ENCODE assay signal across 18 cellular contexts in the genomic region with DNA sequence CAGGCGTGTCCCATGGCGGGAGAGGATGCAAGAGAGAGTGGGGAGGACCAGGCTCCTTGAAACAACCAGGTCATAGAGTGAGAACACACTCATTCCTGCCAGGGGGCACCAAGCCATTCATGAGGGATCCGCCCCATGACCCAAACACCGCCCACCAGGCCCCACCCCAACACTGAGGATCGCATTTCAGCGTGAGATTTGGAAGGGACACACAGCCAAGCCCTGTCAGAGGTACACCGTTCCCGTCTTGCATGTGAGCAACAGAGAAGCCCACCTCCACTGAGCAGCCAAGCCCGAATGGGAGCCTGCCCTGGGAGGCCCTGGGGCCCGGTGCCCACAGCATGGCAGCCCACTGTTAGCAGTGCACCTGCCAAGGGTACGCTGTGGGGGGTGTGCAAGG. TPM values are rescaled to one million over a fixed set of nuclear protein-coding genes. Genes with fewer than 3 reads are reported as not detected.
DNase-seq lines count a peak whose midpoint lies in the region; ATAC-seq and TF ChIP-seq lines count a peak whose summit lies in the region.
"Had no signal": no experiment of that assay in that cellular context is flagged by ENCODE, and none has a peak within 500 bp of the region (broad histone marks: within the 10 kb centered on the region; RNA-seq: fewer than 3 reads in every experiment).

No MANE protein-coding gene starts in this region.

- H3K9ac ChIP-seq in endodermal cell (ENCODE audit: extremely low read depth, low read length, poor library complexity, severe bottlenecking) (no peak overlapping the region), neural progenitor cell (no peak overlapping the region)

- peaks cover 10% of the 10 kb centered on the region for H3F3A ChIP-seq in neural progenitor cell (ENCODE audit: low read depth)

- H3K4me1 ChIP-seq in HEK293 (ENCODE audit: control insufficient read depth, insufficient read depth, low read length) (no peaks in the 10 kb centered on the region), endodermal cell (ENCODE audit: control insufficient read depth, insufficient read depth, low read length) (no peaks in the 10 kb centered on the region), neural progenitor cell (peaks cover 5% of the 10 kb centered on the region)
- no peaks in the 10 kb centered on the region for H3K4me1 ChIP-seq in CD4-positive, alpha-beta memory T cell (ENCODE audit: insufficient read depth, low read length)

- CTCF ChIA-PET in HEK293 (lab: Yijun Ruan, JAX) = interaction anchor here (1.2 to 2.0 kb wide), 2 partner anchors 20 to 49 kb away, joined by 3 to 10 read pairs; no protein-coding TSS in a partner anchor
- CTCF ChIA-PET in activated naive CD4-positive, alpha-beta T cell treated with anti-CD3 and anti-CD28 coated beads, Interleukin-2, amount 10 ng/mL, durations not matched to agents 7 days and 5 days (lab: Charles Lee) = interaction anchor here (0.9 to 2.8 kb wide), 3 partner anchors 16 to 33 kb away, joined by 3 to 12 read pairs (median 5); no protein-coding TSS in a partner anchor
- CTCF ChIA-PET in CD4-positive, alpha-beta memory T cell (lab: Charles Lee; ENCODE audit: partially characterized antibody) = interaction anchor here (0.8 to 5.1 kb wide), 4 partner anchors 9 to 99 kb away, joined by 4 to 38 read pairs (median 16); a partner anchor contains a TSS

- H3K9me3 Mint-ChIP-seq in endodermal cell = no peaks in the 10 kb centered on the region
- H3K9me3 Mint-ChIP-seq in neural progenitor cell = no peaks in the 10 kb centered on the region
- H3K9me3 Mint-ChIP-seq in activated naive CD4-positive, alpha-beta T cell treated with anti-CD3 and anti-CD28 coated beads, Interleukin-2, amount 10 ng/mL, durations not matched to agents 7 days and 5 days = no peaks in the 10 kb centered on the region
- no peaks in the 10 kb centered on the region for H3K9me3 Mint-ChIP-seq in CD4-positive, alpha-beta memory T cell

- H3K4me3 Mint-ChIP-seq in endodermal cell (no peak overlapping the region), neural progenitor cell (no peak overlapping the region)
- no peak overlapping the region for H3K4me3 Mint-ChIP-seq in activated naive CD4-positive, alpha-beta T cell treated with anti-CD3 and anti-CD28 coated beads, Interleukin-2, amount 10 ng/mL, durations not matched to agents 7 days and 5 days
- no peak overlapping the region for H3K4me3 Mint-ChIP-seq in CD4-positive, alpha-beta memory T cell

- no peak overlapping the region for H2AFZ ChIP-seq in neural progenitor cell (replicated peaks)

- H3K27ac Mint-ChIP-seq in endodermal cell (no peak overlapping the region), neural progenitor cell (no peak overlapping the region)
- H3K27ac Mint-ChIP-seq in activated naive CD4-positive, alpha-beta T cell treated with anti-CD3 and anti-CD28 coated beads, Interleukin-2, amount 10 ng/mL, durations not matched to agents 7 days and 5 days = no peak overlapping the region
- H3K27ac Mint-ChIP-seq in CD4-positive, alpha-beta memory T cell = peak overlapping the region in 1 of 7 donors; percentile 36

- H3K4me1 Mint-ChIP-seq in endodermal cell (no peaks in the 10 kb centered on the region), neural progenitor cell (peaks cover 5% of the 10 kb centered on the region)
- H3K4me1 Mint-ChIP-seq in activated naive CD4-positive, alpha-beta T cell treated with anti-CD3 and anti-CD28 coated beads, Interleukin-2, amount 10 ng/mL, durations not matched to agents 7 days and 5 days = peaks cover 27% of the 10 kb centered on the region
- no peaks in the 10 kb centered on the region for H3K4me1 Mint-ChIP-seq in CD4-positive, alpha-beta memory T cell

- no peak overlapping the region for H3K4me2 ChIP-seq in neural progenitor cell

- TF ChIP-seq CTCF in HEK293 (tag by site-specific recombination; IDR thresholded peaks at IDR 0.05) (no peak), endodermal cell (conservative IDR thresholded peaks at IDR 0.05) (no peak), neural progenitor cell (IDR thresholded peaks at IDR 0.05) (no peak)

- DNase-seq in D341Med (ENCODE audit: low spot score) = peak; percentile 28
- DNase-seq in endodermal cell = peak; percentile 73
- peak; percentile 48 for DNase-seq in neural progenitor cell (ENCODE audit: low spot score)
- no peak for DNase-seq in activated naive CD4-positive, alpha-beta T cell treated with anti-CD3 and anti-CD28 coated beads, Interleukin-2, amount 10 ng/mL, durations not matched to agents 7 days and 5 days
- DNase-seq in ACHN = no peak
- DNase-seq in CD4-positive, alpha-beta memory T cell = no peak
- DNase-seq: AML-193, DMS79 treated with DMSO at 0.1 percent for 48 hours, GDM1, IMR-90, MV-4-11, NCI-H1417 treated with DMSO at 0.1 percent for 48 hours, NCI-H2029 treated with DMSO at 0.1 percent for 48 hours, NCI-H2227 treated with DMSO at 0.1 percent for 48 hours, NCI-H526 had no signal

- peaks cover 48% of the 10 kb centered on the region for H3K36me3 Mint-ChIP-seq in endodermal cell (ENCODE audit: low read depth)
- H3K36me3 Mint-ChIP-seq in neural progenitor cell = peaks cover 13% of the 10 kb centered on the region
- peaks cover 41% of the 10 kb centered on the region for H3K36me3 Mint-ChIP-seq in activated naive CD4-positive, alpha-beta T cell treated with anti-CD3 and anti-CD28 coated beads, Interleukin-2, amount 10 ng/mL, durations not matched to agents 7 days and 5 days
- peaks cover 12 to 39% of the 10 kb centered on the region in 2 donors for H3K36me3 Mint-ChIP-seq in CD4-positive, alpha-beta memory T cell

- WGBS in endodermal cell (ENCODE audit: insufficient coverage in 1 of 2, insufficient read length in 1 of 2), 2 experiments = 82 to 90% methylated on average over 6 to 11 of the region's 11 CpGs

- H3K27ac ChIP-seq in HEK293 (ENCODE audit: extremely low read depth, low read depth, low read length) (no peak overlapping the region), endodermal cell (ENCODE audit: low read depth, low read length) (no peak overlapping the region), neural progenitor cell (peak overlapping the region; percentile 35)
- no peak overlapping the region for H3K27ac ChIP-seq in CD4-positive, alpha-beta memory T cell (ENCODE audit: low read depth, low read length)
- H3K27ac ChIP-seq: SJSA1 had no signal

- no peaks in the 10 kb centered on the region for H3K27me3 ChIP-seq in endodermal cell (ENCODE audit: control insufficient read depth, insufficient read depth, low read length, poor library complexity, severe bottlenecking)
- no peaks in the 10 kb centered on the region for H3K27me3 ChIP-seq in neural progenitor cell
- no peaks in the 10 kb centered on the region for H3K27me3 ChIP-seq in CD4-positive, alpha-beta memory T cell (ENCODE audit: insufficient read depth, low read length)
- H3K27me3 ChIP-seq: SJSA1 had no signal

- intact Hi-C loops in CD4-positive, alpha-beta memory T cell (cut with micrococcal nuclease) = no loop called here

- H3K4me3 ChIP-seq in HEK293 (ENCODE audit: low read depth, low read length) = no peak overlapping the region
- no peak overlapping the region for H3K4me3 ChIP-seq in endodermal cell (ENCODE audit: low read length)
- H3K4me3 ChIP-seq in neural progenitor cell = no peak overlapping the region
- H3K4me3 ChIP-seq in CD4-positive, alpha-beta memory T cell (ENCODE audit: low read length in 2 of 2) = no peak overlapping the region
- H3K4me3 ChIP-seq: SJSA1 had no signal

- POLR2A ChIA-PET in HEK293 (lab: Yijun Ruan, JAX) = no interaction called here
- POLR2A ChIA-PET in CD4-positive, alpha-beta memory T cell (lab: Charles Lee; ENCODE audit: partially characterized antibody) = interaction anchor here (1.7 kb wide), 1 partner anchor 14 kb away, joined by 5 read pairs; no protein-coding TSS in a partner anchor

- in situ Hi-C loops in ACHN (cut with HindIII; ENCODE audit: low pct_ligation_motif_present, low pct_unique_long_range_greater_than_20kb, low sequenced_read_pairs) = no loop called here

- H3K27me3 Mint-ChIP-seq in endodermal cell (ENCODE audit: insufficient read depth) (no peaks in the 10 kb centered on the region), neural progenitor cell (ENCODE audit: insufficient read depth, low read depth) (peaks cover 4% of the 10 kb centered on the region)
- no peaks in the 10 kb centered on the region for H3K27me3 Mint-ChIP-seq in activated naive CD4-positive, alpha-beta T cell treated with anti-CD3 and anti-CD28 coated beads, Interleukin-2, amount 10 ng/mL, durations not matched to agents 7 days and 5 days
- H3K27me3 Mint-ChIP-seq in CD4-positive, alpha-beta memory T cell = no peaks in the 10 kb centered on the region

- H3K9me3 ChIP-seq in HEK293 (ENCODE audit: control insufficient read depth, insufficient read depth, low read depth, low read length) (no peaks in the 10 kb centered on the region), endodermal cell (ENCODE audit: control insufficient read depth, low read length) (no peaks in the 10 kb centered on the region), neural progenitor cell (ENCODE audit: low read depth) (no peaks in the 10 kb centered on the region)
- no peaks in the 10 kb centered on the region for H3K9me3 ChIP-seq in CD4-positive, alpha-beta memory T cell (ENCODE audit: control insufficient read depth in 1 of 2, low read length in 2 of 2)
- H3K9me3 ChIP-seq: SJSA1 had no signal

- no peaks in the 10 kb centered on the region for H3K79me2 ChIP-seq in neural progenitor cell (ENCODE audit: low read depth)

- H3K36me3 ChIP-seq in HEK293 (ENCODE audit: control insufficient read depth in 2 of 2, insufficient read depth in 1 of 2, low read length in 2 of 2) = peaks cover 25 to 47% of the 10 kb centered on the region in 2 experiments
- H3K36me3 ChIP-seq in endodermal cell (ENCODE audit: control insufficient read depth, insufficient read depth, low read length) = peaks cover 55% of the 10 kb centered on the region
- no peaks in the 10 kb centered on the region for H3K36me3 ChIP-seq in neural progenitor cell
- peaks cover 29% of the 10 kb centered on the region for H3K36me3 ChIP-seq in CD4-positive, alpha-beta memory T cell (ENCODE audit: insufficient read depth, low read length)

- no peak for ATAC-seq in GM21717 (IDR thresholded peaks at IDR 0.05; ENCODE audit: unreplicated experiment)

- H4K20me1 ChIP-seq in neural progenitor cell (ENCODE audit: low read depth) = no peaks in the 10 kb centered on the region

RNA-seq across cellular contexts. Expression of a gene that starts 7.9 kb away (rescaled TPM):
- 10 to 100 TPM; 53.3 to 73.9 TPM for total RNA-seq in endodermal cell
- 41.0 TPM for polyA plus RNA-seq in endodermal cell (2013, experiment 1 of 2)
- 48.7 TPM for polyA plus RNA-seq in endodermal cell (2013, experiment 2 of 2)
- total RNA-seq in neural progenitor cell (ENCODE audit: low replicate concordance) = 23.6 and 50.5 TPM in 2 replicates
- 100 to 1,000 TPM; 188 to 191 TPM for total RNA-seq in CD4-positive, alpha-beta memory T cell
- 100 to 1,000 TPM; 862 to 906 TPM for polyA plus RNA-seq in CD4-positive, alpha-beta memory T cell

RNA-seq across cellular contexts. Expression of a gene that starts 40.9 kb away (rescaled TPM):
- total RNA-seq in endodermal cell (100 to 1,000 TPM; 150 to 154 TPM), neural progenitor cell (ENCODE audit: low replicate concordance) (143 and 154 TPM in 2 replicates)
- 131 TPM for polyA plus RNA-seq in endodermal cell (2013, experiment 1 of 2)
- polyA plus RNA-seq in endodermal cell (2013, experiment 2 of 2) = 130 TPM
- total RNA-seq in CD4-positive, alpha-beta memory T cell = 10 to 100 TPM; 46.2 to 51.5 TPM
- polyA plus RNA-seq in CD4-positive, alpha-beta memory T cell = 10 to 100 TPM; 49.1 to 64.2 TPM

RNA-seq across cellular contexts. Expression of a gene that starts 41.8 kb away (rescaled TPM):
- total RNA-seq in endodermal cell (100 to 1,000 TPM; 147 to 165 TPM), neural progenitor cell (ENCODE audit: low replicate concordance) (136 and 170 TPM in 2 replicates)
- 130 TPM for polyA plus RNA-seq in endodermal cell (2013, experiment 1 of 2)
- 130 TPM for polyA plus RNA-seq in endodermal cell (2013, experiment 2 of 2)
- 10 to 100 TPM; 66.0 to 67.0 TPM for total RNA-seq in CD4-positive, alpha-beta memory T cell
- polyA plus RNA-seq in CD4-positive, alpha-beta memory T cell = 10 to 100 TPM; 21.5 to 27.7 TPM

RNA-seq across cellular contexts. Expression of a gene that starts 42.1 kb away (rescaled TPM):
- total RNA-seq in endodermal cell (100 to 1,000 TPM; 102 to 117 TPM), neural progenitor cell (ENCODE audit: low replicate concordance) (59.7 and 98.2 TPM in 2 replicates)
- 89.0 TPM for polyA plus RNA-seq in endodermal cell (2013, experiment 1 of 2)
- 90.0 TPM for polyA plus RNA-seq in endodermal cell (2013, experiment 2 of 2)
- 10 to 100 TPM; 60.0 to 61.3 TPM for total RNA-seq in CD4-positive, alpha-beta memory T cell
- polyA plus RNA-seq in CD4-positive, alpha-beta memory T cell = 100 to 1,000 TPM; 163 to 175 TPM

Comparison
In these comparisons a context has a peak if more than half of its experiments do, and no peak if none do; other contexts are left out.
1. DNase-seq: peak in D341Med (single experiment), endodermal cell (single experiment) and neural progenitor cell (single experiment); none in activated naive CD4-positive, alpha-beta T cell treated with anti-CD3 and anti-CD28 coated beads, Interleukin-2, amount 10 ng/mL, durations not matched to agents 7 days and 5 days (single experiment), ACHN (single experiment) and CD4-positive, alpha-beta memory T cell (0 of 5).